Comparison of ENCODE assay signal across 8 cellular contexts in the genomic region with DNA sequence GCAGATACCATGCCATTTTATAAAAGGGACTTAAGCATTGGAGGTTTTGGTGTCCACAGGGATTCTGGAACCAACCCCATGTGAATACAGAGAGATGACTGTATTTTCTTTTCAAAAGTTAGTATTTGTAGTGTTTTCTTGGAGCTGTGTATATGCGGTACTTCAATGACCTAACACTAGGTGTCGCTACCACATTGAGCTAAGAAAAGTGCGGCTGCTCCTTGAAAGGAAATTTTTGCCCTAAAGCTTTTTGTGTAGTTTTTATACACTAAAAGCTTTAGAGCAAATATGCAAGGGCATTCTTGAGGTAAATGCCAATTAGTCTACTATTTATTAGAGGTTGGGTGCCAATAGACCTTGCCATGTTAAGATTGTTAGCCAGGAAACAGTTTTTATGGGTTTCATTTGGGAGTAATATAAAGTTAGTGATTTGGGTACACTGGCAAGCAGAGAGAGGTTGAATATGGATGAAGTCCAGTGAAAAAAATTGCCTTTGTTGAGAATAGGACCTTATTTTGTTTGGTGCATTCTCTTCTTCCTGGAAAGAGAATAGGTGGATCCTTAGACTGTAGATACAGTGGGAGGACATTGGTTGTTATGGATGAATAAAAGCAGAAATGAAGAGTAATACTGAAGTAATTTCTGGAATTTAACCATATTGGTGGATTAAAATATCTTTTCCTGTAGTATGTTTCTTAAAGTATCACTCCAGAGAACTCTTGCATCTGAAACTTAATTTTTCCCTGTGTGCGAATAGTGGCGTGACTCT. TPM values are rescaled to one million over a fixed set of nuclear protein-coding genes. Genes with fewer than 3 reads are reported as not detected.
A peak's percentile ranks its signal among the peaks of the same experiment; 100 is the strongest.
DNase-seq lines count a peak whose midpoint lies in the region; ATAC-seq, FAIRE-seq and TF ChIP-seq lines count a peak whose summit lies in the region.

No MANE protein-coding gene starts in this region.

- peak; percentile 74 to 82 for DNase-seq in cardiac muscle cell (ENCODE audit: low read depth in 1 of 2, low spot score in 1 of 2)
- no peak for DNase-seq in cardiac septum (ENCODE audit: low spot score)
- peak; percentile 74 for DNase-seq in NAMALWA (ENCODE audit: low spot score)
- DNase-seq in SJSA1 (ENCODE audit: low read depth in 1 of 2, low spot score in 2 of 2), result peak; percentile 56 to 57
- peak; percentile 54 for DNase-seq in bronchial epithelial cell (ENCODE audit: low read depth)
- peak; percentile 37 for DNase-seq in kidney epithelial cell (ENCODE audit: low read depth)
- DNase-seq in stimulated activated CD4-positive, alpha-beta T cell treated with anti-CD3 and anti-CD28 coated beads, Interleukin-4, amount 100 ng/mL, for 4 hours, result peak; percentile 1 to 2

- H3K27me3 ChIP-seq in cardiac muscle cell (no peaks in the 10 kb centered on the region), SJSA1 (replicated peaks) (no peaks in the 10 kb centered on the region), bronchial epithelial cell (ENCODE audit: control insufficient read depth, insufficient read depth, low read length) (no peaks in the 10 kb centered on the region), kidney epithelial cell (ENCODE audit: control insufficient read depth, insufficient read depth, low read length) (no peaks in the 10 kb centered on the region)

- intact Hi-C loops in cardiac septum (cut with DNase I), result loop anchor here (10.0 kb wide), 1 partner anchor 694 kb away; no protein-coding TSS in a partner anchor

- H3K27ac ChIP-seq in cardiac muscle cell (no peak overlapping the region), SJSA1 (no peak overlapping the region)

- H3K4me1 ChIP-seq in cardiac muscle cell (ENCODE audit: low read depth), result no peaks in the 10 kb centered on the region
- no peaks in the 10 kb centered on the region; the same call in 1 of the 2 replicates for H3K4me1 ChIP-seq in SJSA1 (replicated peaks)

- H3K9me3 ChIP-seq in cardiac muscle cell (ENCODE audit: low read depth) (no peaks in the 10 kb centered on the region), SJSA1 (replicated peaks) (no peaks in the 10 kb centered on the region)

- H3K36me3 ChIP-seq in cardiac muscle cell, result no peaks in the 10 kb centered on the region
- H3K36me3 ChIP-seq in SJSA1, result no peaks in the 10 kb centered on the region
- H3K36me3 ChIP-seq in bronchial epithelial cell (ENCODE audit: control insufficient read depth, insufficient read depth, low read length), result no peaks in the 10 kb centered on the region
- H3K36me3 ChIP-seq in kidney epithelial cell (ENCODE audit: control insufficient read depth, insufficient read depth, low read length), result no peaks in the 10 kb centered on the region

- no peak for ATAC-seq in GM21786 (IDR thresholded peaks at IDR 0.05; ENCODE audit: unreplicated experiment)

- FAIRE-seq in bronchial epithelial cell (lab: Jason Lieb, UNC), result no peak

- no peak overlapping the region for H3K4me3 ChIP-seq in cardiac muscle cell
- H3K4me3 ChIP-seq in SJSA1, result no peak overlapping the region
- no peak overlapping the region for H3K4me3 ChIP-seq in bronchial epithelial cell (ENCODE audit: low read depth, low read length)
- no peak overlapping the region for H3K4me3 ChIP-seq in kidney epithelial cell (ENCODE audit: low read depth, low read length)

- peak; percentile 81 for TF ChIP-seq CTCF in cardiac muscle cell (IDR thresholded peaks at IDR 0.05; ENCODE audit: low read depth, low read length)
- peak; percentile 75 for TF ChIP-seq CTCF in bronchial epithelial cell (IDR thresholded peaks at IDR 0.05; ENCODE audit: insufficient read depth, low read length, severe bottlenecking)
- TF ChIP-seq CTCF in kidney epithelial cell (IDR thresholded peaks at IDR 0.05; ENCODE audit: insufficient read depth, low read length, poor library complexity, severe bottlenecking), result peak; percentile 84

RNA-seq across cellular contexts. Expression of a gene that starts 43.3 kb away (rescaled TPM):
- total RNA-seq in cardiac muscle cell (36.5 TPM in 2 replicates), cardiac septum (14.8 TPM), bronchial epithelial cell (10.3 and 19.5 TPM in 2 replicates), kidney epithelial cell (21.8 and 26.7 TPM in 2 replicates)
- 39.6 and 51.3 TPM in 2 replicates for polyA plus RNA-seq in cardiac muscle cell
- total RNA-seq in SJSA1 (2014; rRNA removed; shearing (Covaris generic)), result 14.3 and 37.5 TPM in 2 replicates
